ENCODE assay signal across 8 cellular contexts in the genomic region with DNA sequence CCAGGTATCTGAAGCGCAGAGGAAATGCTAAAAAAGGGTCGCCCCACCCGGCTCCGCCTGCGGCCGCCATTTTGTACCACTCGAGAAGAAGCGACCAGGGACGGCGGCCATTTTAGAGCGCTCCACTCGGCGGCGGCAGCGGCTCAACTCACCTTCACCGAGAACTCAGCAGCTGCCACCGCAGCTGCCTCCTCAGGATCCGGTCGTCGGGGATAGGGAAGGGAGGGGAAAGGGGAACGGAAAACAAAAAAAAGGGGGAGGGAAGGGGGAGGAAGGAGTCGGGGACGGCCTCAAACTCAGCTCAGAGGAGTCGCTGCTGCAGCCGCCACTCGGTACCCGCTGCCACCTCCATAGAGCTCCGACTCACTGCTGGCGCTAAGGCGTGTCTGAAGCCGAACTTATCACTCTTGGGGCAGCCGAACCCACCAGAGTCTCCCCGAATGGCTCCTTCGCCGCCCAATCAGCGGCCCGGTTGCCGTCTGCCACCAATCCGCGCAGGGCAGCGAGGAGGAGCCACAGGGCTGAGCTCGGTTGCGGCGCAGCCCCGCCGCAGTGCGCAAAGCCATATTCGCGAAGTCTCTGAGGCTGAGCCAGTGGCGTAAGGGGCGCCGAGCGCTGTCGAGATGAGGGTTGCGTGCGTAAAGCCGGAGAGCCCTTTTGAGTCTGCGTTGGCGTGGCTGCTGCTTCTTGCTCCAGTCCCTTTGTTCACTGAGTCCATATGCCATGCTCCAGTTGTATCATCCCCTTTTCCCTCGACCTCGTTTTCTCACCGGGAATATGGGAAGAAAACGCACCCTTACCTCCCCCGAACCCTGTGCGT. TPM values are rescaled to one million over a fixed set of nuclear protein-coding genes. Genes with fewer than 3 reads are reported as not detected.
A peak's percentile ranks its signal among the peaks of the same experiment; 100 is the strongest.
DNase-seq lines count a peak whose midpoint lies in the region; ATAC-seq and TF ChIP-seq lines count a peak whose summit lies in the region.

A gene (minus strand): TSS at position 374 of the 820 bp plus-strand sequence.

- H3K4me1 Mint-ChIP-seq in activated CD4-positive, alpha-beta T cell treated with anti-CD3 and anti-CD28 coated beads for 36 hours = peaks cover 42% of the 10 kb centered on the region

- peak; percentile 88 for ATAC-seq in HG03442 (IDR thresholded peaks at IDR 0.05; ENCODE audit: unreplicated experiment)
- ATAC-seq in activated CD4-positive, alpha-beta T cell treated with anti-CD3 and anti-CD28 coated beads for 36 hours = peak; percentile 96

- CTCF ChIA-PET in activated CD4-positive, alpha-beta T cell treated with anti-CD3 and anti-CD28 coated beads for 36 hours (lab: Charles Lee) = interaction anchor here (0.5 to 2.8 kb wide), 13 partner anchors 10 to 398 kb away, joined by 3 to 23 read pairs (median 6); a partner anchor contains a TSS

- H3K27ac Mint-ChIP-seq in activated CD4-positive, alpha-beta T cell treated with anti-CD3 and anti-CD28 coated beads for 36 hours = peak within 1 kb of the TSS; percentile 96

- DNase-seq in Ammon's horn (ENCODE audit: low spot score) = peak; percentile 100
- peak; percentile 93 for DNase-seq in GM19238 (ENCODE audit: insufficient read length, low spot score)
- peak; percentile 95 to 97 for DNase-seq in NCI-H524 (lab: John Stamatoyannopoulos, UW)
- DNase-seq in activated CD4-positive, alpha-beta T cell treated with anti-CD3 and anti-CD28 coated beads for 36 hours = peak; percentile 98
- DNase-seq in choroid plexus epithelial cell (ENCODE audit: low read depth) = peak; percentile 99
- DNase-seq in kidney glomerular epithelial cell (lab: John Stamatoyannopoulos, UW) = peak; percentile 98
- DNase-seq in stimulated activated CD4-positive, alpha-beta T cell treated with anti-CD3 and anti-CD28 coated beads, Interleukin-1b, Interleukin-23, amount 100 ng/mL, for 1 hour (ENCODE audit: low read depth in 2 of 2) = peak; percentile 89 to 95

- POLR2A ChIA-PET in activated CD4-positive, alpha-beta T cell treated with anti-CD3 and anti-CD28 coated beads for 36 hours (lab: Charles Lee) = interaction anchor here (0.6 to 3.1 kb wide), 25 partner anchors 9 to 1390 kb away, joined by 3 to 61 read pairs (median 5); a partner anchor contains a TSS

- H3K4me3 ChIP-seq in choroid plexus epithelial cell (ENCODE audit: low read depth, low read length) = peak within 1 kb of the TSS; percentile 93

- peak within 1 kb of the TSS; percentile 93 for H3K4me3 Mint-ChIP-seq in activated CD4-positive, alpha-beta T cell treated with anti-CD3 and anti-CD28 coated beads for 36 hours

- TF ChIP-seq CTCF in choroid plexus epithelial cell (conservative IDR thresholded peaks at IDR 0.05; ENCODE audit: low read depth, low read length) = peak; percentile 20

- peaks cover 50% of the 10 kb centered on the region for H3K36me3 Mint-ChIP-seq in activated CD4-positive, alpha-beta T cell treated with anti-CD3 and anti-CD28 coated beads for 36 hours (ENCODE audit: low read depth)

- intact Hi-C loops in activated CD4-positive, alpha-beta T cell treated with anti-CD3 and anti-CD28 coated beads for 36 hours (cut with DNase I, micrococcal nuclease) = loop anchor here (1.0 to 10.0 kb wide), 11 partner anchors 50 to 1494 kb away; a partner anchor contains a TSS

- H3K27me3 Mint-ChIP-seq in activated CD4-positive, alpha-beta T cell treated with anti-CD3 and anti-CD28 coated beads for 36 hours = peaks cover 2% of the 10 kb centered on the region

- no peaks in the 10 kb centered on the region for H3K9me3 Mint-ChIP-seq in activated CD4-positive, alpha-beta T cell treated with anti-CD3 and anti-CD28 coated beads for 36 hours (ENCODE audit: low read depth)

RNA-seq across cellular contexts. Expression of the gene that starts here (rescaled TPM):
- 1,000 to 10,000 TPM in 1 of 2 experiments, 100 to 1,000 TPM in 1; 953 to 1,693 TPM for total RNA-seq in activated CD4-positive, alpha-beta T cell treated with anti-CD3 and anti-CD28 coated beads for 36 hours

Comparison
In these comparisons a context has a peak if more than half of its experiments do, and no peak if none do; other contexts are left out.
1. Peak in every context shown above with its lines: DNase-seq, ATAC-seq and H3K4me3 ChIP-seq.